ENCODE assay signal across 2 cellular contexts in genomic region chr22:19843857-19844422, GRCh38.
A peak's percentile ranks its signal among the peaks of the same experiment; 100 is the strongest.
TF ChIP-seq lines count a peak whose summit lies in the region.

No MANE protein-coding gene starts in this region.

TF ChIP-seq in HEK293, 187 proteins besides CTCF, POLR2A, EP300 and RAD21:
- TF ChIP-seq GLIS2 (tag by site-specific recombination; IDR thresholded peaks at IDR 0.05) (0 out of 2 replicates have a peak, but pooled peaks have one; percentile 11), ZNF747 (tag by site-specific recombination; IDR thresholded peaks at IDR 0.05) (no peak), ZNF404 (tag by site-specific recombination; IDR thresholded peaks at IDR 0.05) (no peak)
- TF ChIP-seq, protein P1, sequence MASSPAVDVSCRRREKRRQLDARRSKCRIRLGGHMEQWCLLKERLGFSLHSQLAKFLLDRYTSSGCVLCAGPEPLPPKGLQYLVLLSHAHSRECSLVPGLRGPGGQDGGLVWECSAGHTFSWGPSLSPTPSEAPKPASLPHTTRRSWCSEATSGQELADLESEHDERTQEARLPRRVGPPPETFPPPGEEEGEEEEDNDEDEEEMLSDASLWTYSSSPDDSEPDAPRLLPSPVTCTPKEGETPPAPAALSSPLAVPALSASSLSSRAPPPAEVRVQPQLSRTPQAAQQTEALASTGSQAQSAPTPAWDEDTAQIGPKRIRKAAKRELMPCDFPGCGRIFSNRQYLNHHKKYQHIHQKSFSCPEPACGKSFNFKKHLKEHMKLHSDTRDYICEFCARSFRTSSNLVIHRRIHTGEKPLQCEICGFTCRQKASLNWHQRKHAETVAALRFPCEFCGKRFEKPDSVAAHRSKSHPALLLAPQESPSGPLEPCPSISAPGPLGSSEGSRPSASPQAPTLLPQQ (tag by site-specific recombination; IDR thresholded peaks at IDR 0.05) = 0 out of 2 replicates have a peak, but pooled peaks have one; percentile 24

TF ChIP-seq in endothelial cell of umbilical vein, 7 proteins besides CTCF, POLR2A, EP300 and RAD21:
- TF ChIP-seq, protein P2, sequence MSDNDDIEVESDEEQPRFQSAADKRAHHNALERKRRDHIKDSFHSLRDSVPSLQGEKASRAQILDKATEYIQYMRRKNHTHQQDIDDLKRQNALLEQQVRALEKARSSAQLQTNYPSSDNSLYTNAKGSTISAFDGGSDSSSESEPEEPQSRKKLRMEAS (IDR thresholded peaks at IDR 0.05; ENCODE audit: insufficient read depth, insufficient read length) = no peak
- TF ChIP-seq FOS (IDR thresholded peaks at IDR 0.05; ENCODE audit: borderline replicate concordance, insufficient read depth, low read length) = no peak
- TF ChIP-seq GATA2 (IDR thresholded peaks at IDR 0.05; ENCODE audit: insufficient read depth, insufficient read length, low read depth, low read length) = no peak
- no peak for TF ChIP-seq JUN (IDR thresholded peaks at IDR 0.05; ENCODE audit: borderline replicate concordance, insufficient read depth, insufficient read length, low read depth)
- TF ChIP-seq MYC (IDR thresholded peaks at IDR 0.05; ENCODE audit: low read depth, low read length) = no peak
- TF ChIP-seq EZH2 (IDR thresholded peaks at IDR 0.05; ENCODE audit: borderline replicate concordance, low read depth, low read length, severe bottlenecking) = no peak
- no peak for TF ChIP-seq POLR2AphosphoS5 (IDR thresholded peaks at IDR 0.05; ENCODE audit: insufficient read depth, low read depth, low read length)
